In the genomic region with DNA sequence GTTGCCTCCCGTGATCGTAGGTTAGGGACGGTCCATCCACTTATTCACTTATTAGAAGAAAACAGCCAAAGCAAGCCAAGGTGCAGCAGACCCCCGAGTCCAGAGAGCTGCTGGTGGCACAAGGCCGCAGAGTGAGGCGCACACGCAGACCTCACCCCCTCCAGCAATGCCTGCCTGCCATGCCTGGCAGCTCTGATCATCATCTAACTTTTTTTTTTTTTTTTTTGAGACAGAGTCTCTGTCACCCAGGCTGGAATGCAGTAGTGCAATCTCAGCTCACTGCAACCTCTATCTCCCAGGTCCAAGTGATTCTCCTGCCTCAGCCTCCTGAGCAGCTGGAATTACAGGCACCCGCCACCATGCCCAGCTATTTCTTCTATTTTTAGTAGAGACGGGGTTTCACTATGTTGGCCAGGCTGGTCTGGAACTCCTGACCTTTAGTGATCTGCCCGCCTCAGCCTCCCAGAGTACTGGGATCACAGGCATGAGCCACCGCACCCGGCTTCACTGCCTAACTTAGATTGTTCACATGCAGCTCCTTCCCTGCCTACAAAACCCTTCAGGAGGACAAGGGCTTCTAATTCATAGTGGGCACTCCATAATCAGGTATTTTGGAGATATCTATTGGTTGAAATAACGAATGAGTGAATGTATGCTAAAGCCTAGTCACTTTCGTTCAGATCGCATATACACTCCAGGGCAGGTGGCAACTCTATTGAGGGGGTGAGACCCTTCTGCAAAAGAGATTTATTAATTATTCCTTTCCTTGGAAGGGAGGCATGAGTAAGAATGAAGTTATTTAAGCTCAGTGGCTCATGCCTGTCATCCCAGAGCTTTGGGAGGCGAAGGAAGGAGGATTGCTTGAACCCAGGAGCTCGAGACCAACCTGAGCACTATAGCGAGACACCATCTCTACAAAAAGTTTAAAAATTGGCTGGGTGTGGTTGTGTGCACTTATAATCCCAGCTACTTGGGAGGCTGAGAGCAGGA, we compare ENCODE assay signal across 11 cellular contexts. TPM values are rescaled to one million over a fixed set of nuclear protein-coding genes. Genes with fewer than 3 reads are reported as not detected.
DNase-seq lines count a peak whose midpoint lies in the region; ATAC-seq and TF ChIP-seq lines count a peak whose summit lies in the region.
"Had no signal": no experiment of that assay in that cellular context is flagged by ENCODE, and none has a peak within 500 bp of the region (broad histone marks: within the 10 kb centered on the region; RNA-seq: fewer than 3 reads in every experiment).

No MANE protein-coding gene starts in this region.

- H3K27me3 Mint-ChIP-seq in WTC11 (ENCODE audit: low read depth) = peaks cover 3% of the 10 kb centered on the region

- POLR2A ChIA-PET in WTC11 (lab: Charles Lee) = interaction anchor here (0.7 to 0.9 kb wide), 3 partner anchors 43 to 101 kb away, joined by 3 to 6 read pairs (median 4); no protein-coding TSS in a partner anchor

- no peaks in the 10 kb centered on the region for H3K9me3 Mint-ChIP-seq in WTC11
- H3K9me3 Mint-ChIP-seq in stimulated activated effector memory CD8-positive, alpha-beta T cell treated with anti-CD3 and anti-CD28 coated beads, Interleukin-12 subunit alpha, Interleukin-12 subunit beta, amount 100 ng/mL, for 72 hours = no peaks in the 10 kb centered on the region
- H3K9me3 Mint-ChIP-seq: activated naive CD4-positive, alpha-beta T cell treated with anti-CD3 and anti-CD28 coated beads, Interleukin-2, amount 50 U/mL, for 72 hours had no signal

- H3K36me3 Mint-ChIP-seq in WTC11 = no peaks in the 10 kb centered on the region
- H3K36me3 Mint-ChIP-seq in stimulated activated effector memory CD8-positive, alpha-beta T cell treated with anti-CD3 and anti-CD28 coated beads, Interleukin-12 subunit alpha, Interleukin-12 subunit beta, amount 100 ng/mL, for 72 hours = no peaks in the 10 kb centered on the region
- H3K36me3 Mint-ChIP-seq: activated naive CD4-positive, alpha-beta T cell treated with anti-CD3 and anti-CD28 coated beads, Interleukin-2, amount 50 U/mL, for 72 hours had no signal

- no peak overlapping the region for H3K4me3 ChIP-seq in iPS-18a (ENCODE audit: low read length)
- H3K4me3 ChIP-seq: pancreas had no signal

- TF ChIP-seq CTCF in WTC11 (IDR thresholded peaks at IDR 0.05) = no peak

- H3K4me1 ChIP-seq in ES-I3 (ENCODE audit: insufficient read depth, low read length) = peaks cover 28% of the 10 kb centered on the region
- peaks cover 17% of the 10 kb centered on the region for H3K4me1 ChIP-seq in iPS-18a (ENCODE audit: control insufficient read depth, low read depth, low read length)

- ATAC-seq in WTC11 (no peak), HG03045 (IDR thresholded peaks at IDR 0.05; ENCODE audit: unreplicated experiment) (no peak), GM21825 (IDR thresholded peaks at IDR 0.05; ENCODE audit: unreplicated experiment) (no peak), HG03135 (IDR thresholded peaks at IDR 0.05; ENCODE audit: unreplicated experiment) (no peak)
- ATAC-seq in stimulated activated effector memory CD8-positive, alpha-beta T cell treated with anti-CD3 and anti-CD28 coated beads, Interleukin-12 subunit alpha, Interleukin-12 subunit beta, amount 100 ng/mL, for 72 hours = no peak

- DNase-seq in WTC11 (ENCODE audit: low spot score) (no peak), mucosa of gallbladder (ENCODE audit: low spot score) (no peak)
- no peak for DNase-seq in stimulated activated effector memory CD8-positive, alpha-beta T cell treated with anti-CD3 and anti-CD28 coated beads, Interleukin-12 subunit alpha, Interleukin-12 subunit beta, amount 100 ng/mL, for 72 hours (ENCODE audit: low spot score in 2 of 2)

- no peak overlapping the region for H3K27ac ChIP-seq in iPS-18a (ENCODE audit: low read length)
- H3K27ac ChIP-seq: pancreas had no signal

- H3K27ac Mint-ChIP-seq in WTC11 = no peak overlapping the region; the same call in 1 of the 2 replicates
- peak overlapping the region; percentile 76 for H3K27ac Mint-ChIP-seq in stimulated activated effector memory CD8-positive, alpha-beta T cell treated with anti-CD3 and anti-CD28 coated beads, Interleukin-12 subunit alpha, Interleukin-12 subunit beta, amount 100 ng/mL, for 72 hours
- H3K27ac Mint-ChIP-seq: activated naive CD4-positive, alpha-beta T cell treated with anti-CD3 and anti-CD28 coated beads, Interleukin-2, amount 50 U/mL, for 72 hours had no signal

- H3K9ac ChIP-seq in ES-I3 (ENCODE audit: low read depth, low read length) = peak overlapping the region; percentile 20; the same call in 1 of the 2 replicates
- peak overlapping the region; percentile 49 for H3K9ac ChIP-seq in iPS-18a (ENCODE audit: low read length)

- no peaks in the 10 kb centered on the region for H3K27me3 ChIP-seq in iPS-18a (ENCODE audit: control insufficient read depth, insufficient read depth, low read length)
- H3K27me3 ChIP-seq: pancreas had no signal

- no peaks in the 10 kb centered on the region for H3K36me3 ChIP-seq in ES-I3 (ENCODE audit: insufficient read depth, low read length)
- no peaks in the 10 kb centered on the region for H3K36me3 ChIP-seq in iPS-18a (ENCODE audit: control insufficient read depth, low read depth, low read length)
- H3K36me3 ChIP-seq: pancreas had no signal

- peaks cover 34% of the 10 kb centered on the region for H3K4me1 Mint-ChIP-seq in WTC11
- peaks cover 11% of the 10 kb centered on the region for H3K4me1 Mint-ChIP-seq in stimulated activated effector memory CD8-positive, alpha-beta T cell treated with anti-CD3 and anti-CD28 coated beads, Interleukin-12 subunit alpha, Interleukin-12 subunit beta, amount 100 ng/mL, for 72 hours

- CTCF ChIA-PET in WTC11 (lab: Charles Lee) = interaction anchor here (0.6 to 1.5 kb wide), 8 partner anchors 23 to 283 kb away, joined by 3 to 5 read pairs (median 3); no protein-coding TSS in a partner anchor

- H3K9me3 ChIP-seq in ES-I3 (ENCODE audit: control insufficient read depth, insufficient read depth, low read length) = no peaks in the 10 kb centered on the region
- H3K9me3 ChIP-seq in iPS-18a (ENCODE audit: control insufficient read depth, low read depth, low read length) = no peaks in the 10 kb centered on the region
- H3K9me3 ChIP-seq: pancreas had no signal

- H3K4me3 Mint-ChIP-seq in WTC11 = no peak overlapping the region
- no peak overlapping the region for H3K4me3 Mint-ChIP-seq in stimulated activated effector memory CD8-positive, alpha-beta T cell treated with anti-CD3 and anti-CD28 coated beads, Interleukin-12 subunit alpha, Interleukin-12 subunit beta, amount 100 ng/mL, for 72 hours

TF ChIP-seq in WTC11, 78 proteins besides CTCF, POLR2A, EP300 and RAD21:
- TF ChIP-seq ZNF416 (CRISPR knock-in tag; IDR thresholded peaks at IDR 0.05) = no peak
- peak; percentile 3; the same call in 1 of the 2 replicates for TF ChIP-seq ZNF121 (CRISPR knock-in tag; IDR thresholded peaks at IDR 0.05)

RNA-seq across cellular contexts. Expression of a gene that starts 15.9 kb away (rescaled TPM):
- total RNA-seq in WTC11 (2021) (23.1 to 24.2 TPM (median 23.4 TPM) in 3 replicates), mucosa of gallbladder (57.7 TPM)

RNA-seq across cellular contexts. Expression of a gene that starts 25.8 kb away (rescaled TPM):
- 1.1 to 2.6 TPM (median 2.2 TPM) in 3 replicates for total RNA-seq in WTC11 (2021)
- total RNA-seq in mucosa of gallbladder = 6.6 TPM
- total RNA-seq: SK-MEL-5 had no signal

RNA-seq across cellular contexts. Expression of a gene that starts 53.1 kb away (rescaled TPM):
- total RNA-seq in WTC11 (2021) (60.7 to 80.0 TPM (median 78.2 TPM) in 3 replicates), mucosa of gallbladder (63.9 TPM)
